ENCODE assay signal across 23 cellular contexts in the genomic region with DNA sequence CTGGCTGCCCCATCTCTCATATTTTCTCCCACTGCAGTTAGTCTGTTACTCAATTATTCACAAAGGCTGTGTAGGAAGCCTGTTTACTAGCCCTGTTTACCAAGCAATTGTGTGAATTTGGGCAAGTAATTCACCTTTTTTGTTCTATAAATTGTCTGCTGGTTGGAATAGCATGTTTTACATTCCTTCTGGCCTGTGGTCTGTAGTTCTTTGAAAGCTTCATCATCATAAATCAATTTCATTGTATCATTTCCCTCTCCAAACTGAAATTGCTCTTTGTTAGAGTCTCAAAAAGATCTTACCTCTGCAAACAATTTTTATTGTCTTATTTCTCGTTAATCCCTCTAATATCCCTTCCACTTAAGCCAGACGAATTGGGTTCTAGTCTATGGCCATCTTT.
DNase-seq lines count a peak whose midpoint lies in the region; ATAC-seq, FAIRE-seq and TF ChIP-seq lines count a peak whose summit lies in the region.
"Had no signal": no experiment of that assay in that cellular context is flagged by ENCODE, and none has a peak within 500 bp of the region (broad histone marks: within the 10 kb centered on the region; RNA-seq: fewer than 3 reads in every experiment).

No MANE protein-coding gene starts in this region.

- no peak overlapping the region for H3K4me3 ChIP-seq in foreskin fibroblast (ENCODE audit: low read depth in 1 of 2, low read length in 2 of 2)
- H3K4me3 ChIP-seq: adrenal gland, heart right ventricle, Peyer's patch, skin epidermis had no signal

- ATAC-seq in HG03432 (IDR thresholded peaks at IDR 0.05; ENCODE audit: unreplicated experiment), result no peak
- ATAC-seq: effector memory CD8-positive, alpha-beta T cell; heart right ventricle; naive thymus-derived CD4-positive, alpha-beta T cell had no signal

- no peak for TF ChIP-seq CTCF in foreskin fibroblast (IDR thresholded peaks at IDR 0.05; ENCODE audit: low read depth, low read length)

- DNase-seq in DMS153 (lab: John Stamatoyannopoulos, UW) (peak; percentile 84), NCI-H1105 (lab: John Stamatoyannopoulos, UW) (peak; percentile 74), NCI-H774 (lab: John Stamatoyannopoulos, UW) (peak; percentile 90), foreskin fibroblast (peak; percentile 6), T1000 (lab: John Stamatoyannopoulos, UW) (no peak), HTR-8/SVneo (ENCODE audit: insufficient read length, low spot score) (no peak), cerebellar nuclear complex (lab: John Stamatoyannopoulos, UW) (no peak)
- DNase-seq: activated CD4-positive, alpha-beta T cell treated with anti-CD3 and anti-CD28 coated beads, Interleukin-2, amount 10 ng/mL, durations not matched to agents 24 days and 14 days; activated effector memory CD4-positive, alpha-beta T cell treated with anti-CD3 and anti-CD28 coated beads, Interleukin-2, amount 50 U/mL, for 16 hours; adrenal gland; BE2C; effector memory CD8-positive, alpha-beta T cell; heart right ventricle; immature natural killer cell; naive thymus-derived CD4-positive, alpha-beta T cell; NCI-H1694 treated with DMSO at 0.1 percent for 48 hours; NCI-H526 treated with DMSO at 0.1 percent for 48 hours; Peyer's patch; stimulated activated CD4-positive, alpha-beta T cell treated with anti-CD3 and anti-CD28 coated beads, Interleukin-4, amount 100 ng/mL, for 24 hours; SW 1271 had no signal

- FAIRE-seq in HTR-8/SVneo (lab: Jason Lieb, UNC), result no peak
- FAIRE-seq: TTC549 had no signal

Comparison
In these comparisons a context has a peak if more than half of its experiments do, and no peak if none do; other contexts are left out.
1. DNase-seq: peak in DMS153 (single experiment), NCI-H1105 (single experiment), NCI-H774 (single experiment) and foreskin fibroblast (2 of 2); none in T1000 (single experiment), HTR-8/SVneo (single experiment) and cerebellar nuclear complex (0 of 2).